ENCODE assay signal across 10 cellular contexts in the genomic region with DNA sequence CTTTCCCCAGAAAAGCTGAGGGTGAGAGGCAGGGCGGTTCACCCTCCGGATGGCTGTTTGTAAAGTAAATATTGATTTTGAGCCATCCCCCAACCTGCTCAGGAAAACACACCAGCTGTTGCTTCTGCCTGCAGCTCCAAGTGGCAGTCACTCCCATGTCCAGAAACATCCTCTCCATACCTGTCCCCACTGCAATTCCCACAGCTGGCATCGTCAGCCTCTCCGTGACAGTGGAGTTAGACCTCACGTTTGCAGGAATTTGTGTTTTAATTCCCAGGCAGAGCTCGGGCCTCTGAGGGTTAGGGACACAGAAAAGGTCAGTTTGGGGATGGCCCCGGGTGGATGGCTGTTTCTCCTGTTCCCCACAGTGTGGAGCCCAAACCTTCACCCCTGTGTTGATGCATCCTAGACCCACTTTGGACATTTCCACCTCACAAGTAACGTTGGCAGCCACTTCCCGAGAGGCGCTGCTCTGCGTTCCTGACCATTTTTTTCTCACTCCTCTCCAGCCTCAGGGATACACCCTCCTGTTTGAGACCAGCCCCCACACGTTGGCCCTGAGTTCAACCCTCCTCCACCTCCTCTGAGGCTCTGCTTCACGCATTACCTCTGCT. TPM values are rescaled to one million over a fixed set of nuclear protein-coding genes. Genes with fewer than 3 reads are reported as not detected.
A peak's percentile ranks its signal among the peaks of the same experiment; 100 is the strongest.
DNase-seq lines count a peak whose midpoint lies in the region; ATAC-seq and TF ChIP-seq lines count a peak whose summit lies in the region.
"Had no signal": no experiment of that assay in that cellular context is flagged by ENCODE, and none has a peak within 500 bp of the region (broad histone marks: within the 10 kb centered on the region; RNA-seq: fewer than 3 reads in every experiment).

No MANE protein-coding gene starts in this region.

- DNase-seq in NCI-H2081 (lab: John Stamatoyannopoulos, UW) (peak; percentile 49 to 63), NCI-H2081 treated with DMSO at 0.1 percent for 48 hours (lab: John Stamatoyannopoulos, UW) (no peak), SHP77 (lab: John Stamatoyannopoulos, UW) (peak; percentile 88 to 91), iPS-NIHi7 (ENCODE audit: extremely low spot score) (peak; percentile 44), upper lobe of right lung (no peak), lower leg skin (ENCODE audit: low spot score in 2 of 2) (no peak), HFFc6 (no peak)

- no peak for TF ChIP-seq CTCF in upper lobe of right lung (IDR thresholded peaks at IDR 0.05)
- no peak for TF ChIP-seq CTCF in lower leg skin (IDR thresholded peaks at IDR 0.05)
- no peak for TF ChIP-seq CTCF in HFFc6 (IDR thresholded peaks at IDR 0.05)

- H3K4me1 Mint-ChIP-seq in HFFc6 (ENCODE audit: low read depth) = peaks cover 15% of the 10 kb centered on the region
- H3K4me1 Mint-ChIP-seq: activated naive CD4-positive, alpha-beta T cell treated with anti-CD3 and anti-CD28 coated beads, Interleukin-2, amount 50 U/mL, for 24 hours had no signal

- intact Hi-C loops in upper lobe of right lung (cut with DNase I) (no loop called here), lower leg skin (cut with DNase I; ENCODE audit: low total_unique reads) (no loop called here)

- H3K27ac Mint-ChIP-seq in HFFc6 = no peak overlapping the region
- H3K27ac Mint-ChIP-seq: activated naive CD4-positive, alpha-beta T cell treated with anti-CD3 and anti-CD28 coated beads, Interleukin-2, amount 50 U/mL, for 24 hours had no signal

- H3K9me3 ChIP-seq in upper lobe of right lung = no peaks in the 10 kb centered on the region

- H3K4me3 ChIP-seq in upper lobe of right lung (no peak overlapping the region), lower leg skin (ENCODE audit: low read depth, poor library complexity, severe bottlenecking) (no peak overlapping the region)

- 51 to 67% methylated on average over 13 of the region's 13 CpGs for WGBS in lower leg skin, 2 donors

- TF ChIP-seq POLR2A in lower leg skin (IDR thresholded peaks at IDR 0.05) = no peak

- H3K27ac ChIP-seq in upper lobe of right lung = peak overlapping the region; percentile 56

- H3K4me3 Mint-ChIP-seq in HFFc6 = no peak overlapping the region
- H3K4me3 Mint-ChIP-seq: activated naive CD4-positive, alpha-beta T cell treated with anti-CD3 and anti-CD28 coated beads, Interleukin-2, amount 50 U/mL, for 24 hours had no signal

- no peaks in the 10 kb centered on the region for H3K36me3 ChIP-seq in upper lobe of right lung

- ATAC-seq in upper lobe of right lung (peak; percentile 50), HG02763 (IDR thresholded peaks at IDR 0.05; ENCODE audit: unreplicated experiment) (no peak)
- ATAC-seq: HCT116 had no signal

- no peaks in the 10 kb centered on the region for H3K27me3 ChIP-seq in upper lobe of right lung

- no peaks in the 10 kb centered on the region; the same call in 1 of the 2 replicates for H3K9me3 Mint-ChIP-seq in HFFc6
- H3K9me3 Mint-ChIP-seq: activated naive CD4-positive, alpha-beta T cell treated with anti-CD3 and anti-CD28 coated beads, Interleukin-2, amount 50 U/mL, for 24 hours had no signal

- peaks cover 16% of the 10 kb centered on the region for H3K4me1 ChIP-seq in upper lobe of right lung

- peaks cover 5% of the 10 kb centered on the region for H3K27me3 Mint-ChIP-seq in HFFc6 (ENCODE audit: insufficient read depth)

- no peaks in the 10 kb centered on the region for H3K36me3 Mint-ChIP-seq in HFFc6 (ENCODE audit: low read depth)
- H3K36me3 Mint-ChIP-seq: activated naive CD4-positive, alpha-beta T cell treated with anti-CD3 and anti-CD28 coated beads, Interleukin-2, amount 50 U/mL, for 24 hours had no signal

RNA-seq across cellular contexts. Expression of a gene that starts 11.8 kb away (rescaled TPM):
- total RNA-seq in upper lobe of right lung = 62.9 TPM
- total RNA-seq in lower leg skin = 10 to 100 TPM in 3 of 4 donors, 1 to 10 TPM in 1; 9.9 to 33.4 (median 18.3) TPM
- total RNA-seq in HFFc6 (2021; fragmentation: NEBNext Ultra II Directional; extraction: Animal tissue kit (Norgen Biotek cat#: 25700)) = 1 to 10 TPM; 1.2 to 7.0 (median 2.3) TPM

Comparison
In these comparisons a context has a peak if more than half of its experiments do, and no peak if none do; other contexts are left out.
1. DNase-seq: peak in NCI-H2081 (2 of 2), SHP77 (2 of 2) and iPS-NIHi7 (single experiment); none in NCI-H2081 treated with DMSO at 0.1 percent for 48 hours (single experiment), upper lobe of right lung (single experiment), lower leg skin (0 of 2) and HFFc6 (single experiment).